Comparison of ENCODE assay signal across 23 cellular contexts in the genomic region with DNA sequence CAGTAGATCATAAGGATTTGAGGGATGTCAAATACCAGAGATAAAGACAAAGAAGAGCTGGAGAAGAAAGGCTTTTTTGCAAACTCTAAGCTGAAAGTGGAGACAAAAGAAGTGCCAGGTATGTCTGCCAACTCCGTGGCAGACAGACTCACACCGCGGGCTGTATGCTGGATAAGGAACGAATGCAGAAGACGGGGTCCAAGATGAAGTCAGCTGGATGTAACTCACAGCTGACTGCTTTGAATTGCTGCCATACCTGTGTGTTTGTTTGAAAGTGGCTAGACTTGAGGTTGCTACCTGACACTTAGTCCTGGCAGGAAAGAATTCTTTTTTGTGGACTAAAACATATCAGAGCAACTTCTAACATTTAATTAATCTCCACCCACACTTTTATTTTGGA.
DNase-seq lines count a peak whose midpoint lies in the region; TF ChIP-seq lines count a peak whose summit lies in the region.
"Had no signal": no experiment of that assay in that cellular context is flagged by ENCODE, and none has a peak within 500 bp of the region (broad histone marks: within the 10 kb centered on the region; RNA-seq: fewer than 3 reads in every experiment).

No MANE protein-coding gene starts in this region.

- intact Hi-C loops in activated CD4-positive, alpha-beta T cell treated with anti-CD3 and anti-CD28 coated beads, Interleukin-2, amount 10 ng/mL, durations not matched to agents 24 days and 14 days (cut with micrococcal nuclease): no loop called here
- intact Hi-C loops in mammary epithelial cell (cut with micrococcal nuclease): no loop called here
- intact Hi-C loops in spleen (cut with DNase I; ENCODE audit: low total_unique reads): no loop called here

- peaks cover 17% of the 10 kb centered on the region for H3K27me3 Mint-ChIP-seq in activated CD4-positive, alpha-beta T cell treated with anti-CD3 and anti-CD28 coated beads, Interleukin-2, amount 10 ng/mL, durations not matched to agents 24 days and 14 days
- no peaks in the 10 kb centered on the region for H3K27me3 Mint-ChIP-seq in nephron (ENCODE audit: low read depth)
- H3K27me3 Mint-ChIP-seq: CD4-positive, CD25-positive, alpha-beta regulatory T cell; IgD-negative memory B cell had no signal

- dilution Hi-C loops in mammary epithelial cell (cut with HindIII; ENCODE audit: low sequenced_read_pairs): no loop called here

- H3K36me3 ChIP-seq in mammary epithelial cell (ENCODE audit: insufficient read depth, low read length) (no peaks in the 10 kb centered on the region), spleen (no peaks in the 10 kb centered on the region)
- H3K36me3 ChIP-seq: BLaER1 had no signal

- no peak overlapping the region for H3K4me3 Mint-ChIP-seq in activated CD4-positive, alpha-beta T cell treated with anti-CD3 and anti-CD28 coated beads, Interleukin-2, amount 10 ng/mL, durations not matched to agents 24 days and 14 days
- no peak overlapping the region for H3K4me3 Mint-ChIP-seq in nephron
- H3K4me3 Mint-ChIP-seq: CD4-positive, CD25-positive, alpha-beta regulatory T cell; IgD-negative memory B cell had no signal

- H3K9me3 Mint-ChIP-seq in activated CD4-positive, alpha-beta T cell treated with anti-CD3 and anti-CD28 coated beads, Interleukin-2, amount 10 ng/mL, durations not matched to agents 24 days and 14 days: peaks cover 3% of the 10 kb centered on the region
- H3K9me3 Mint-ChIP-seq in nephron: no peaks in the 10 kb centered on the region
- H3K9me3 Mint-ChIP-seq: CD4-positive, CD25-positive, alpha-beta regulatory T cell; IgD-negative memory B cell had no signal

- TF ChIP-seq POLR2A in spleen (IDR thresholded peaks at IDR 0.05): no peak

- peaks cover 4% of the 10 kb centered on the region for H3K4me1 Mint-ChIP-seq in activated CD4-positive, alpha-beta T cell treated with anti-CD3 and anti-CD28 coated beads, Interleukin-2, amount 10 ng/mL, durations not matched to agents 24 days and 14 days
- peaks cover 36% of the 10 kb centered on the region for H3K4me1 Mint-ChIP-seq in nephron

- WGBS in mammary epithelial cell (ENCODE audit: low coverage, missing lambda C conversion rate): 3% methylated on average over 5 of the region's 5 CpGs
- 65 to 90% (median 81%) methylated on average over 5 of the region's 5 CpGs for whole genome bisulfite sequencing in spleen, 5 donors

- H3K4me1 ChIP-seq in mammary epithelial cell (ENCODE audit: insufficient read depth, low read length) (peaks cover 13% of the 10 kb centered on the region), spleen (peaks cover 0 to 6% (median 0%) of the 10 kb centered on the region in 6 donors)
- H3K4me1 ChIP-seq: BLaER1 had no signal

- BruUV-seq in mammary epithelial cell (replicated peaks; lab: Mats Ljungman, UMichigan): no TSS peak

- H3K27ac Mint-ChIP-seq in activated CD4-positive, alpha-beta T cell treated with anti-CD3 and anti-CD28 coated beads, Interleukin-2, amount 10 ng/mL, durations not matched to agents 24 days and 14 days: no peak overlapping the region
- H3K27ac Mint-ChIP-seq in nephron: peak overlapping the region in 2 of 3 experiments; percentile 35 to 40
- H3K27ac Mint-ChIP-seq: CD4-positive, CD25-positive, alpha-beta regulatory T cell; IgD-negative memory B cell had no signal

- CTCF ChIA-PET in mammary epithelial cell (lab: Charles Lee; ENCODE audit: low non-redundant PET): no interaction called here

- no peaks in the 10 kb centered on the region for H3K79me2 ChIP-seq in mammary epithelial cell (ENCODE audit: insufficient read depth, low read length)

- no peaks in the 10 kb centered on the region for H4K20me1 ChIP-seq in mammary epithelial cell (ENCODE audit: insufficient read depth, low read length)
- H4K20me1 ChIP-seq: BLaER1 had no signal

- H3K27ac ChIP-seq in mammary epithelial cell (ENCODE audit: insufficient read depth, low read depth, low read length) (no peak overlapping the region), spleen (no peak overlapping the region)
- H3K27ac ChIP-seq: BLaER1, GM23248, KMS-11, RWPE1 had no signal

- H3K9ac ChIP-seq in mammary epithelial cell (ENCODE audit: insufficient read depth, low read length): no peak overlapping the region
- H3K9ac ChIP-seq: BLaER1, GM23248, KMS-11 had no signal

- H3K9me3 ChIP-seq in mammary epithelial cell (replicated peaks; ENCODE audit: insufficient read depth, low read length) (no peaks in the 10 kb centered on the region), spleen (no peaks in the 10 kb centered on the region)

- no peak overlapping the region for H3K4me2 ChIP-seq in mammary epithelial cell (ENCODE audit: insufficient read depth, low read depth, low read length)
- H3K4me2 ChIP-seq: BLaER1, KMS-11 had no signal

- in situ Hi-C loops in mammary epithelial cell (cut with MboI; ENCODE audit: low sequenced_read_pairs in 2 of 2): no loop called here

- DNase-seq in activated CD4-positive, alpha-beta T cell treated with anti-CD3 and anti-CD28 coated beads, Interleukin-2, amount 10 ng/mL, durations not matched to agents 24 days and 14 days: peak; percentile 33
- no peak for DNase-seq in activated CD4-positive, alpha-beta T cell treated with anti-CD3 and anti-CD28 coated beads, Interleukin-2, amount 50 U/mL, for 48 hours
- DNase-seq in M059J (ENCODE audit: low read depth) (peak; percentile 12), mammary epithelial cell (no peak), spleen (no peak), AG08395 (ENCODE audit: low spot score) (no peak)
- no peak for DNase-seq in NK-92 treated with Interleukin-12 subunit alpha and Interleukin-12 subunit beta, amount 100 ng/mL, for 24 hours (lab: John Stamatoyannopoulos, UW)
- DNase-seq: 8988T; ACHN; CD4-positive, CD25-positive, alpha-beta regulatory T cell; GM23248; NCI-H1092 treated with DMSO at 0.1 percent for 48 hours; NCI-H1436; NCI-H187; NCI-H2081 treated with DMSO at 0.1 percent for 48 hours; NCI-H446; NCI-H526; SHP77 had no signal

- no peak for TF ChIP-seq CTCF in mammary epithelial cell (conservative IDR thresholded peaks at IDR 0.05 in 1 of 2, IDR thresholded peaks at IDR 0.05 in 1 of 2; ENCODE audit: extremely low read depth in 1 of 2, insufficient read depth in 1 of 2, low read depth in 1 of 2, low read length in 2 of 2)
- TF ChIP-seq CTCF in nephron (IDR thresholded peaks at IDR 0.05; ENCODE audit: unreplicated experiment in 3 of 3): no peak
- TF ChIP-seq CTCF in spleen (IDR thresholded peaks at IDR 0.05 in 8 of 11, conservative IDR thresholded peaks at IDR 0.05 in 3 of 11): no peak

- H3K27me3 ChIP-seq in mammary epithelial cell (ENCODE audit: insufficient read depth, low read length): no peaks in the 10 kb centered on the region
- H3K27me3 ChIP-seq in spleen (replicated peaks in 1 of 7): no peaks in the 10 kb centered on the region
- H3K27me3 ChIP-seq: BLaER1 had no signal

- H3K4me3 ChIP-seq in mammary epithelial cell (replicated peaks in 1 of 3; ENCODE audit: insufficient read depth in 1 of 3, low read depth in 2 of 3, low read length in 3 of 3) (no peak overlapping the region), spleen (no peak overlapping the region)
- H3K4me3 ChIP-seq: BLaER1, GM23248 had no signal

- peak overlapping the region; percentile 77 for H2AFZ ChIP-seq in mammary epithelial cell (ENCODE audit: low read depth, low read length)
- H2AFZ ChIP-seq: GM23248 had no signal

- no peaks in the 10 kb centered on the region for H3K36me3 Mint-ChIP-seq in activated CD4-positive, alpha-beta T cell treated with anti-CD3 and anti-CD28 coated beads, Interleukin-2, amount 10 ng/mL, durations not matched to agents 24 days and 14 days (ENCODE audit: low read depth)
- no peaks in the 10 kb centered on the region for H3K36me3 Mint-ChIP-seq in nephron (ENCODE audit: low read depth)
- H3K36me3 Mint-ChIP-seq: CD4-positive, CD25-positive, alpha-beta regulatory T cell; IgD-negative memory B cell had no signal

Comparison
In these comparisons a context has a peak if more than half of its experiments do, and no peak if none do; other contexts are left out.
1. DNase-seq: peak in activated CD4-positive, alpha-beta T cell treated with anti-CD3 and anti-CD28 coated beads, Interleukin-2, amount 10 ng/mL, durations not matched to agents 24 days and 14 days (single experiment) and M059J (single experiment); none in activated CD4-positive, alpha-beta T cell treated with anti-CD3 and anti-CD28 coated beads, Interleukin-2, amount 50 U/mL, for 48 hours (0 of 2), mammary epithelial cell (single experiment), spleen (single experiment), AG08395 (single experiment) and NK-92 treated with Interleukin-12 subunit alpha and Interleukin-12 subunit beta, amount 100 ng/mL, for 24 hours (single experiment).